In genomic region chr5:167579701-167580045, GRCh38 we compare ENCODE assay signal across 30 cellular contexts.
"Had no signal": no experiment of that assay in that cellular context is flagged by ENCODE, and none has a peak within 500 bp of the region (broad histone marks: within the 10 kb centered on the region; RNA-seq: fewer than 3 reads in every experiment).

No MANE protein-coding gene starts in this region.

- ATAC-seq: activated CD4-positive, CD25-positive, alpha-beta regulatory T cell treated with anti-CD3 and anti-CD28 coated beads, Interleukin-2, amount 50 U/mL, for 24 hours; esophagus mucosa; left lung; lower lobe of right lung; mucosa of descending colon; right lobe of liver; stimulated activated memory B cell treated with anti-CD40 and anti-IgM and Interleukin-4, amounts not matched to agents 10 μg/mL and 1 μg/mL and 100 μg/mL, for 72 hours; stimulated activated naive CD8-positive, alpha-beta T cell treated with anti-CD3 and anti-CD28 coated beads, Interleukin-15, amount 100 ng/mL, for 72 hours; T-cell; upper lobe of right lung had no signal

- H3K9me3 ChIP-seq: left lung, lower lobe of right lung, mucosa of descending colon, ovary, right lobe of liver, thyroid gland, upper lobe of right lung had no signal

- H3K27ac Mint-ChIP-seq: activated CD4-positive, alpha-beta memory T cell treated with anti-CD3 and anti-CD28 coated beads for 36 hours; activated CD4-positive, alpha-beta T cell treated with anti-CD3 and anti-CD28 coated beads, Interleukin-2, amount 10 ng/mL, durations not matched to agents 24 days and 14 days; activated T-helper 1 cell treated with anti-CD3 and anti-CD28 coated beads, Interleukin-12 subunit alpha, Interleukin-12 subunit beta, Interleukin-2, Interleukin-4 antibody, amounts not matched to agents 30 ng/mL and 10 ng/mL and 1 ng/mL, durations not matched to agents 14 hours and 24 hours and 36 hours; dendritic cell treated with granulocyte-macrophage colony-stimulating factor and Interleukin-4, amounts not matched to agents 40 ng/mL and 50 ng/mL, for 4 days; endodermal cell; nephron; progenitor cell of endocrine pancreas; stimulated activated memory B cell treated with anti-CD40 and anti-IgM and Interleukin-4, amounts not matched to agents 10 μg/mL and 1 μg/mL and 100 μg/mL, for 72 hours; stimulated activated naive CD8-positive, alpha-beta T cell treated with anti-CD3 and anti-CD28 coated beads, Interleukin-15, amount 100 ng/mL, for 72 hours; T-cell had no signal

- H3K36me3 Mint-ChIP-seq: activated CD4-positive, alpha-beta memory T cell treated with anti-CD3 and anti-CD28 coated beads for 36 hours; stimulated activated memory B cell treated with anti-CD40 and anti-IgM and Interleukin-4, amounts not matched to agents 10 μg/mL and 1 μg/mL and 100 μg/mL, for 72 hours; T-cell had no signal

- H3K36me3 ChIP-seq: left lung, lower lobe of right lung, ovary, right lobe of liver, thyroid gland, upper lobe of right lung had no signal

- H3K9me3 Mint-ChIP-seq: activated CD4-positive, alpha-beta memory T cell treated with anti-CD3 and anti-CD28 coated beads for 36 hours; activated CD4-positive, alpha-beta T cell treated with anti-CD3 and anti-CD28 coated beads, Interleukin-2, amount 10 ng/mL, durations not matched to agents 24 days and 14 days; activated T-helper 1 cell treated with anti-CD3 and anti-CD28 coated beads, Interleukin-12 subunit alpha, Interleukin-12 subunit beta, Interleukin-2, Interleukin-4 antibody, amounts not matched to agents 30 ng/mL and 10 ng/mL and 1 ng/mL, durations not matched to agents 14 hours and 24 hours and 36 hours; central memory CD8-positive, alpha-beta T cell; dendritic cell treated with granulocyte-macrophage colony-stimulating factor and Interleukin-4, amounts not matched to agents 40 ng/mL and 50 ng/mL, for 4 days; endodermal cell; nephron; stimulated activated memory B cell treated with anti-CD40 and anti-IgM and Interleukin-4, amounts not matched to agents 10 μg/mL and 1 μg/mL and 100 μg/mL, for 72 hours had no signal

- H3K4me1 ChIP-seq: left lung, lower lobe of right lung, right lobe of liver, upper lobe of right lung had no signal

- H3K27me3 ChIP-seq: ovary, right lobe of liver, thyroid gland had no signal

- H3K4me1 Mint-ChIP-seq: activated CD4-positive, alpha-beta T cell treated with anti-CD3 and anti-CD28 coated beads, Interleukin-2, amount 10 ng/mL, durations not matched to agents 24 days and 14 days; central memory CD8-positive, alpha-beta T cell; stimulated activated memory B cell treated with anti-CD40 and anti-IgM and Interleukin-4, amounts not matched to agents 10 μg/mL and 1 μg/mL and 100 μg/mL, for 72 hours; stimulated activated naive CD8-positive, alpha-beta T cell treated with anti-CD3 and anti-CD28 coated beads, Interleukin-15, amount 100 ng/mL, for 72 hours; T-cell had no signal

- H3K4me3 Mint-ChIP-seq: activated CD4-positive, alpha-beta memory T cell treated with anti-CD3 and anti-CD28 coated beads for 36 hours; activated CD4-positive, alpha-beta T cell treated with anti-CD3 and anti-CD28 coated beads, Interleukin-2, amount 10 ng/mL, durations not matched to agents 24 days and 14 days; activated T-helper 1 cell treated with anti-CD3 and anti-CD28 coated beads, Interleukin-12 subunit alpha, Interleukin-12 subunit beta, Interleukin-2, Interleukin-4 antibody, amounts not matched to agents 30 ng/mL and 10 ng/mL and 1 ng/mL, durations not matched to agents 14 hours and 24 hours and 36 hours; central memory CD8-positive, alpha-beta T cell; dendritic cell treated with granulocyte-macrophage colony-stimulating factor and Interleukin-4, amounts not matched to agents 40 ng/mL and 50 ng/mL, for 4 days; endodermal cell; nephron; stimulated activated memory B cell treated with anti-CD40 and anti-IgM and Interleukin-4, amounts not matched to agents 10 μg/mL and 1 μg/mL and 100 μg/mL, for 72 hours; stimulated activated naive CD8-positive, alpha-beta T cell treated with anti-CD3 and anti-CD28 coated beads, Interleukin-15, amount 100 ng/mL, for 72 hours; T-cell had no signal

- DNase-seq: activated CD4-positive, alpha-beta memory T cell treated with anti-CD3 and anti-CD28 coated beads for 36 hours; activated CD4-positive, alpha-beta T cell treated with anti-CD3 and anti-CD28 coated beads, Interleukin-2, amount 10 ng/mL, durations not matched to agents 24 days and 14 days; activated CD8-positive, alpha-beta memory T cell treated with anti-CD3 and anti-CD28 coated beads, Interleukin-2, amount 50 U/mL, for 4 hours; activated gamma-delta T cell; activated naive CD4-positive, alpha-beta T cell treated with anti-CD3 and anti-CD28 coated beads, Interleukin-2, amount 50 U/mL, for 16 hours; activated T-cell treated with anti-CD3 and anti-CD28 coated beads, Interleukin-2, amount 50 U/mL, for 1 hour; amygdala; endodermal cell; left lung; lower lobe of right lung; mesenchymal stem cell; mucosa of descending colon; ovary; right lobe of liver; small intestine; stimulated activated CD4-positive, alpha-beta T cell treated with anti-CD3 and anti-CD28 coated beads, Interleukin-4, amount 100 ng/mL, for 4 hours; stimulated activated CD8-positive, alpha-beta memory T cell treated with anti-CD3 and anti-CD28 coated beads, Interleukin-4, amount 100 ng/mL, for 48 hours; stimulated activated naive CD8-positive, alpha-beta T cell treated with anti-CD3 and anti-CD28 coated beads, Interleukin-15, amount 100 ng/mL, for 72 hours; T-cell; thyroid gland; upper lobe of right lung had no signal

- H3K27ac ChIP-seq: left lung, lower lobe of right lung, ovary, right lobe of liver, thyroid gland, upper lobe of right lung, VCaP had no signal

- H3K4me3 ChIP-seq: left lung, lower lobe of right lung, mucosa of descending colon, ovary, right lobe of liver, thyroid gland, upper lobe of right lung had no signal
